In genomic region chr6:25014806-25015560, GRCh38 we compare ENCODE assay signal across 8 cellular contexts.
A peak's percentile ranks its signal among the peaks of the same experiment; 100 is the strongest.
DNase-seq lines count a peak whose midpoint lies in the region; ATAC-seq, FAIRE-seq and TF ChIP-seq lines count a peak whose summit lies in the region.

No MANE protein-coding gene starts in this region.

- no peak overlapping the region for H3K23ac ChIP-seq in neuronal stem cell (ENCODE audit: low read depth, low read length, poor library complexity)

- WGBS in neuronal stem cell (ENCODE audit: extremely low coverage in 2 of 2, insufficient read length in 2 of 2, insufficient replicate concordance in 1 of 2), 2 donors = no CpG with 5 or more reads among the region's 11 CpGs

- no peak for DNase-seq in GM12891 (ENCODE audit: insufficient read length, low spot score)
- peak; percentile 40 for DNase-seq in NCI-H748 treated with DMSO at 0.1 percent for 48 hours (lab: John Stamatoyannopoulos, UW)
- no peak for DNase-seq in neuronal stem cell (ENCODE audit: low spot score)
- DNase-seq in NCI-H510A treated with DMSO at 0.1 percent for 48 hours (lab: John Stamatoyannopoulos, UW) = no peak
- DNase-seq in cerebellum (ENCODE audit: low spot score) = no peak

- H4K8ac ChIP-seq in neuronal stem cell (ENCODE audit: low read depth, low read length) = no peak overlapping the region

- no peak overlapping the region for H2BK5ac ChIP-seq in neuronal stem cell (ENCODE audit: low read length)

- H3K36me3 ChIP-seq in neuronal stem cell (replicated peaks in 1 of 2; ENCODE audit: control insufficient read depth in 2 of 2, insufficient read depth in 2 of 2, low read length in 2 of 2) = no peaks in the 10 kb centered on the region

- no peak overlapping the region for H2BK120ac ChIP-seq in neuronal stem cell (ENCODE audit: low read depth, low read length)

- H2BK12ac ChIP-seq in neuronal stem cell (ENCODE audit: low read length) = no peak overlapping the region

- no peaks in the 10 kb centered on the region for H3K27me3 ChIP-seq in neuronal stem cell (ENCODE audit: control insufficient read depth in 3 of 3, insufficient read depth in 3 of 3, low read depth in 1 of 3, low read length in 3 of 3)

- no peak for TF ChIP-seq POLR2A in GM12891 (IDR thresholded peaks at IDR 0.05; ENCODE audit: low read depth, low read length)

- H3K9ac ChIP-seq in neuronal stem cell (ENCODE audit: low read depth, low read length, poor library complexity) = no peak overlapping the region

- peak; percentile 75 for FAIRE-seq in GM12891 (lab: Jason Lieb, UNC)

- H3K27ac ChIP-seq in cingulate gyrus (ENCODE audit: low read depth, low read length) (peak overlapping the region; percentile 15), neuronal stem cell (replicated peaks; ENCODE audit: low read length) (no peak overlapping the region)

- no peaks in the 10 kb centered on the region for H3K9me3 ChIP-seq in neuronal stem cell (replicated peaks in 1 of 2; ENCODE audit: control insufficient read depth in 2 of 2, insufficient read depth in 1 of 2, low read depth in 1 of 2, low read length in 2 of 2)

- no peak overlapping the region for H3K4me3 ChIP-seq in neuronal stem cell (ENCODE audit: low read length in 2 of 2)

- ATAC-seq in GM19452 (IDR thresholded peaks at IDR 0.05; ENCODE audit: unreplicated experiment) (no peak), HG03342 (IDR thresholded peaks at IDR 0.05; ENCODE audit: unreplicated experiment) (no peak)

- H3K4ac ChIP-seq in neuronal stem cell (ENCODE audit: low read length) = no peak overlapping the region

- H3K14ac ChIP-seq in neuronal stem cell (ENCODE audit: low read length) = no peak overlapping the region

- H3K18ac ChIP-seq in neuronal stem cell (ENCODE audit: low read length) = no peak overlapping the region

- no peak overlapping the region for H2BK15ac ChIP-seq in neuronal stem cell (ENCODE audit: low read length)

- H3K79me1 ChIP-seq in neuronal stem cell (ENCODE audit: low read depth, low read length) = no peaks in the 10 kb centered on the region

- peak overlapping the region; percentile 10 for H2AFZ ChIP-seq in neuronal stem cell (ENCODE audit: low read length)

- H4K91ac ChIP-seq in neuronal stem cell (ENCODE audit: low read depth, low read length, poor library complexity) = no peak overlapping the region

- peaks cover 3 to 15% of the 10 kb centered on the region in 2 donors for H3K4me1 ChIP-seq in neuronal stem cell (ENCODE audit: control insufficient read depth in 2 of 2, insufficient read depth in 1 of 2, low read depth in 1 of 2, low read length in 2 of 2)

- H2AK5ac ChIP-seq in neuronal stem cell (ENCODE audit: low read depth, low read length) = no peak overlapping the region

- no peak overlapping the region for H3K4me2 ChIP-seq in neuronal stem cell (ENCODE audit: insufficient read depth, low read length, poor library complexity, severe bottlenecking)

TF ChIP-seq in GM12891, 5 proteins besides CTCF, POLR2A, EP300 and RAD21:
- no peak for TF ChIP-seq SPI1 (IDR thresholded peaks at IDR 0.05; ENCODE audit: low read depth, low read length)
- TF ChIP-seq POU2F2 (IDR thresholded peaks at IDR 0.05; ENCODE audit: low read depth, low read length) = no peak
- TF ChIP-seq POLR2AphosphoS5 (IDR thresholded peaks at IDR 0.05; ENCODE audit: low read depth, low read length) = no peak
- no peak for TF ChIP-seq PAX5 (IDR thresholded peaks at IDR 0.05; ENCODE audit: insufficient read depth, low read length, severe bottlenecking)
